Comparison of ENCODE assay signal across 9 cellular contexts in the genomic region with DNA sequence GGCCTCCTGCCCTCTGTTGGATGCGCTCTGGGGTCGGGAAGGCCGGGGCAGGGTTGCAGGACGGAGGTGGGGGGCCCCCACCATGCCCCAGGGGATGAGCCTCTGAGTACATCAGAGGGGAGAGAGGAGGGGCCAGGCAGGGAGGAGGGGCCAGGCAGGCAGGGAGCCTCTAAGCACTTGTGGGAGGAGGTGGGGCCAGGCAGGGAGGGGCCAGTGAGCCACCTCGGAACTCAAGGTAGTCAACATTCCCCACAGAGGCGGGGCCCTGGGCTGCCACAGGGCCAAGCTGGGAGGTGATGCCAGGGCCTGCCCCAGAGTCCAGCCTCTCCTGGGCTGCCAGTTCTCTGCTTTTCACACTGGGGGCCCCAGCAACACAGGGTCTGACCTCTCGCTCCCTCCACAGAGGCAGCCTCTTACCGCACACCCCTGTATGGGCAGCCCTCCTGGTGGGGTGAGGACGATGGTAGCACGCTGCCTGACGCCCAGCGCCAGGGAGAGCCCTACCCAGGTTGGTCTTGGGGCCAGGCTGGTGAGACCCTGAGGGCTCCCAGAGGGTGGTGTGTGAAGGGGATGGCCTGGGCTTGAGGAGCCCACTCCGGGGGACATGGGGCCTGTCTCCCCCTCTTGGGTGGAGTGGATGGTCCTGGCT. TPM values are rescaled to one million over a fixed set of nuclear protein-coding genes. Genes with fewer than 3 reads are reported as not detected.
DNase-seq lines count a peak whose midpoint lies in the region; ATAC-seq and TF ChIP-seq lines count a peak whose summit lies in the region.
"Had no signal": no experiment of that assay in that cellular context is flagged by ENCODE, and none has a peak within 500 bp of the region (broad histone marks: within the 10 kb centered on the region; RNA-seq: fewer than 3 reads in every experiment).

No MANE protein-coding gene starts in this region.

- TF ChIP-seq CTCF in choroid plexus epithelial cell (conservative IDR thresholded peaks at IDR 0.05; ENCODE audit: low read depth, low read length) = no peak
- no peak for TF ChIP-seq CTCF in prostate gland (IDR thresholded peaks at IDR 0.05)

- no peak for ATAC-seq in HG02642 (IDR thresholded peaks at IDR 0.05; ENCODE audit: poor library complexity, unreplicated experiment)

- peak; percentile 37 for TF ChIP-seq POLR2A in prostate gland (IDR thresholded peaks at IDR 0.05)

- no peak overlapping the region for H3K27ac ChIP-seq in prostate gland

- intact Hi-C loops in prostate gland (cut with DNase I) = no loop called here

- no peaks in the 10 kb centered on the region for H3K9me3 ChIP-seq in prostate gland

- peak; percentile 37 to 64 (median 43) for DNase-seq in NCI-H1417 (lab: John Stamatoyannopoulos, UW)
- no peak for DNase-seq in NCI-H1417 treated with DMSO at 0.1 percent for 48 hours (lab: John Stamatoyannopoulos, UW)
- DNase-seq in NCI-H2171 (lab: John Stamatoyannopoulos, UW) = peak; percentile 20
- peak; percentile 23 for DNase-seq in choroid plexus epithelial cell (ENCODE audit: low read depth)
- DNase-seq in prostate gland (ENCODE audit: low spot score) = peak; percentile 57
- no peak for DNase-seq in retina
- no peak for DNase-seq in hepatic stellate cell (ENCODE audit: low spot score)

- H3K4me3 ChIP-seq in choroid plexus epithelial cell (ENCODE audit: low read depth, low read length) (no peak overlapping the region), prostate gland (no peak overlapping the region)

- H3K36me3 ChIP-seq in prostate gland = peaks cover 0 to 6% of the 10 kb centered on the region in 2 donors

- H3K27me3 ChIP-seq in prostate gland (replicated peaks; ENCODE audit: insufficient read depth) = no peaks in the 10 kb centered on the region

- 71% methylated on average over 13 of the region's 13 CpGs for WGBS in prostate gland

- H3K4me1 ChIP-seq in prostate gland (replicated peaks) = no peaks in the 10 kb centered on the region

RNA-seq across cellular contexts. Expression of a gene that starts 17.4 kb away (rescaled TPM):
- total RNA-seq in prostate gland = 10 to 100 TPM; 29.1 to 81.2 TPM

RNA-seq across cellular contexts. Expression of a gene that starts 42.2 kb away (rescaled TPM):
- 1 to 10 TPM; 1.2 to 5.4 TPM for total RNA-seq in prostate gland
- total RNA-seq: glomerular endothelial cell had no signal

Comparison
In these comparisons a context has a peak if more than half of its experiments do, and no peak if none do; other contexts are left out.
1. DNase-seq: peak in NCI-H1417 (3 of 3), NCI-H2171 (single experiment), choroid plexus epithelial cell (single experiment) and prostate gland (single experiment); none in NCI-H1417 treated with DMSO at 0.1 percent for 48 hours (single experiment), retina (single experiment) and hepatic stellate cell (single experiment).